1 cellular context compared by ENCODE assay signal in the genomic region with DNA sequence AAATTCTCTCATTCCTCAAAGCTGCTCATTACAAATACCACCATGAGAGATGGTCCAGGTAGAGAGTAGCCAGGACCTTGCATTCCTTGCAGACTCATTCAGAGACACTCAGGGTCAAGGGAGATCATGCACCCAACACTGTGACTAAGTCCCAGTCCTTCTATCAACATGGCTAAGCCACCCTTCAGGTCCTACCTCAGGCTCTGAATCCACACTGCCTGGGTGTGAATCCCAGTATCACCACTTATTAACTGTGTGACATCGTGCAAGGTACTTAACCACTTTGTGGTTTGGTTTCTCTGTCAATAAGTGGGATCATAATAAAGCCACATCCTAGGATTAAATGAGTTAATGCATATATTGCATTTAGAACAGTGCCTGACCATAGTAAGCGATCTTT.
TF ChIP-seq lines count a peak whose summit lies in the region.

No MANE protein-coding gene starts in this region.

TF ChIP-seq in GM23338, 12 proteins besides CTCF, POLR2A, EP300 and RAD21 (continued from another document):
- TF ChIP-seq ZNF462 (CRISPR knock-in tag; IDR thresholded peaks at IDR 0.05) = no peak
